Comparison of ENCODE assay signal across 10 cellular contexts in genomic region chr1:244413736-244414135, GRCh38.
"Had no signal": no experiment of that assay in that cellular context is flagged by ENCODE, and none has a peak within 500 bp of the region (broad histone marks: within the 10 kb centered on the region; RNA-seq: fewer than 3 reads in every experiment).

No MANE protein-coding gene starts in this region.

- H3K4me1 ChIP-seq: left ventricle myocardium inferior had no signal

- ATAC-seq: naive thymus-derived CD8-positive, alpha-beta T cell had no signal

- H3K27ac Mint-ChIP-seq: activated B cell treated with CpG ODN at 0.5 μM for 24 hours; activated naive CD8-positive, alpha-beta T cell; memory B cell had no signal

- DNase-seq: activated B cell treated with CpG ODN at 0.5 μM for 24 hours; anterior cingulate cortex; foreskin fibroblast; hypothalamus; left ventricle myocardium inferior; naive thymus-derived CD8-positive, alpha-beta T cell; stimulated activated CD4-positive, alpha-beta T cell treated with anti-CD3 and anti-CD28 coated beads, Interleukin-2, amount 100 ng/mL, for 24 hours; SW 1271 had no signal

- H3K4me3 ChIP-seq: left ventricle myocardium inferior had no signal

- H3K4me1 Mint-ChIP-seq: activated B cell treated with CpG ODN at 0.5 μM for 24 hours, memory B cell had no signal

- H3K27me3 Mint-ChIP-seq: activated B cell treated with CpG ODN at 0.5 μM for 24 hours; activated naive CD8-positive, alpha-beta T cell; memory B cell; naive thymus-derived CD8-positive, alpha-beta T cell had no signal

- H3K4me3 Mint-ChIP-seq: activated B cell treated with CpG ODN at 0.5 μM for 24 hours; activated naive CD8-positive, alpha-beta T cell; memory B cell; naive thymus-derived CD8-positive, alpha-beta T cell had no signal

- H3K9me3 ChIP-seq: left ventricle myocardium inferior had no signal

- H3K9me3 Mint-ChIP-seq: activated B cell treated with CpG ODN at 0.5 μM for 24 hours; memory B cell; naive thymus-derived CD8-positive, alpha-beta T cell had no signal

- H3K27ac ChIP-seq: left ventricle myocardium inferior had no signal
